ENCODE assay signal across 8 cellular contexts in the genomic region with DNA sequence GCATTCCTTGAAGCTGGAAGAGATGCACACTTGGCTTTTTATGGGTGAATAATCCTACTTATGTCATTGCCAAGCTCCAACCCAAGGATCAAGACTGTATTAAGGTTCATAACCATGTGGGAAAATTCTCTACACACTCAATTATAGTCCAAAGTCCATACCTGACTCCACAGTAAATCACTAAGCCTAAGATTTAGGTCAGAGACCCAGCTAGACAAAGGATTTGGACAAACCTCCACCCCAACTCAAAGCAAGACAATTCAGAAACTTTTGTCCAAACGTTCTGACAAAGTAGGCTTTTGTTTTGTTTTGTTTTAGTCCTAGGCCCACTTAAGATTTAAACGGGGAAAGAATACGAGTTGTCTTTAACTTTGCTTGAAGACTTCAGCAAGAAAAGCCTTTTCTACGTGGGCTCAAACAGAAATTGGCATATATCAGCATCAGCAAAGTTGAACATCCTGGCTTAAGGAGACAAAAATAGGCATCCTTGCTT. TPM values are rescaled to one million over a fixed set of nuclear protein-coding genes. Genes with fewer than 3 reads are reported as not detected.
DNase-seq lines count a peak whose midpoint lies in the region; ATAC-seq, FAIRE-seq and TF ChIP-seq lines count a peak whose summit lies in the region.

No MANE protein-coding gene starts in this region.

- H3K4me3 ChIP-seq in AG04450 (ENCODE audit: low read depth, low read length) = peak overlapping the region; percentile 77
- no peak overlapping the region for H3K4me3 ChIP-seq in KMS-11 (IDR thresholded peaks at IDR 0.05; ENCODE audit: insufficient read depth, low read depth, low read length)

- H3K36me3 Mint-ChIP-seq in chondrocyte (ENCODE audit: low read depth) (no peaks in the 10 kb centered on the region), natural killer cell (no peaks in the 10 kb centered on the region)

- no peak overlapping the region for H2AFZ ChIP-seq in KMS-11 (ENCODE audit: low read depth)

- no peaks in the 10 kb centered on the region for H4K20me1 ChIP-seq in KMS-11 (ENCODE audit: insufficient read depth)

- H3K27me3 Mint-ChIP-seq in chondrocyte (ENCODE audit: low read depth) (no peaks in the 10 kb centered on the region), natural killer cell (ENCODE audit: low read depth in 2 of 2) (no peaks in the 10 kb centered on the region)

- POLR2A ChIA-PET in AG04450 (lab: Yijun Ruan, JAX) = interaction anchor here (1.1 kb wide), 1 partner anchor 18 kb away, joined by 3 read pairs; no protein-coding TSS in a partner anchor

- no peak for TF ChIP-seq CTCF in AG04450 (IDR thresholded peaks at IDR 0.05; ENCODE audit: low read depth, low read length)
- TF ChIP-seq CTCF in KMS-11 (conservative IDR thresholded peaks at IDR 0.05; ENCODE audit: low read depth, low read length) = no peak
- no peak for TF ChIP-seq CTCF in chondrocyte (IDR thresholded peaks at IDR 0.05)
- no peak for TF ChIP-seq CTCF in natural killer cell (IDR thresholded peaks at IDR 0.05)
- TF ChIP-seq CTCF in D721Med (IDR thresholded peaks at IDR 0.05; ENCODE audit: insufficient read depth, missing control alignments) = no peak

- H3K27ac ChIP-seq in AG04450 (ENCODE audit: low read depth, low read length) (no peak overlapping the region), KMS-11 (no peak overlapping the region)

- peaks cover 72% of the 10 kb centered on the region for H3K4me1 ChIP-seq in KMS-11 (ENCODE audit: low read depth, poor library complexity, severe bottlenecking)

- H3K4me3 Mint-ChIP-seq in chondrocyte (ENCODE audit: unreplicated experiment) (peak overlapping the region; percentile 90), natural killer cell (peak overlapping the region; percentile 95)

- H3K9me3 ChIP-seq in AG04450 (ENCODE audit: control insufficient read depth, insufficient read depth, low read length) = no peaks in the 10 kb centered on the region

- no peak for ATAC-seq in natural killer cell
- ATAC-seq in GM21381 (IDR thresholded peaks at IDR 0.05; ENCODE audit: unreplicated experiment) = no peak
- no peak for ATAC-seq in HG03439 (IDR thresholded peaks at IDR 0.05; ENCODE audit: unreplicated experiment)
- no peak for ATAC-seq in GM19455 (IDR thresholded peaks at IDR 0.05; ENCODE audit: unreplicated experiment)

- H3K36me3 ChIP-seq in KMS-11 (ENCODE audit: insufficient read depth) = no peaks in the 10 kb centered on the region

- H3K27ac Mint-ChIP-seq in chondrocyte (ENCODE audit: unreplicated experiment) (peak overlapping the region; percentile 45), natural killer cell (peak overlapping the region; percentile 90 to 94)

- H3K9ac ChIP-seq in KMS-11 = no peak overlapping the region

- intact Hi-C loops in natural killer cell (cut with micrococcal nuclease) = loop anchor here (5.0 kb wide), 2 partner anchors 215 to 490 kb away; a partner anchor contains a TSS

- no peaks in the 10 kb centered on the region for H3K9me3 Mint-ChIP-seq in chondrocyte (ENCODE audit: low read depth)
- H3K9me3 Mint-ChIP-seq in natural killer cell = no peaks in the 10 kb centered on the region

- no peak for FAIRE-seq in D721Med (lab: Jason Lieb, UNC)

- DNase-seq in AG04450 (ENCODE audit: low read depth, low spot score) (no peak), chondrocyte (ENCODE audit: low spot score) (no peak), natural killer cell (no peak), D721Med (ENCODE audit: insufficient read length, low spot score) (no peak)

- H3K4me1 Mint-ChIP-seq in chondrocyte (ENCODE audit: low read depth) (peaks cover 48% of the 10 kb centered on the region), natural killer cell (peaks cover 24 to 41% of the 10 kb centered on the region in 2 donors)

- H3K27me3 ChIP-seq in AG04450 (ENCODE audit: control insufficient read depth, insufficient read depth, low read length) (no peaks in the 10 kb centered on the region), KMS-11 (ENCODE audit: insufficient read depth, low read depth) (no peaks in the 10 kb centered on the region)

- H3K4me2 ChIP-seq in KMS-11 = peak overlapping the region; percentile 58

- H3K79me2 ChIP-seq in KMS-11 (ENCODE audit: insufficient read depth, low read depth) = peaks cover 20% of the 10 kb centered on the region; the same call in 1 of the 2 replicates

- CTCF ChIA-PET in AG04450 (lab: Charles Lee) = interaction anchor here (0.6 to 1.4 kb wide), 2 partner anchors 87 to 92 kb away, joined by 6 to 9 read pairs; no protein-coding TSS in a partner anchor

RNA-seq across cellular contexts. Expression of a gene that starts 1.7 kb away (rescaled TPM):
- 11.4 and 12.9 TPM in 2 replicates for polyA plus RNA-seq in AG04450 (2011; rRNA removed)
- polyA minus RNA-seq in AG04450 (2011; rRNA and poly(A)+ RNA removed) = 8.2 and 11.6 TPM in 2 replicates
- total RNA-seq in chondrocyte = 20.6 to 23.2 TPM (median 21.2 TPM) in 3 replicates
- total RNA-seq in natural killer cell = 10 to 100 TPM; 17.5 to 25.9 (median 22.3) TPM
